In genomic region chr5:8784692-8785091, GRCh38 we compare ENCODE assay signal across 28 cellular contexts.
"Had no signal": no experiment of that assay in that cellular context is flagged by ENCODE, and none has a peak within 500 bp of the region (broad histone marks: within the 10 kb centered on the region; RNA-seq: fewer than 3 reads in every experiment).

No MANE protein-coding gene starts in this region.

- H3K9ac ChIP-seq: neural progenitor cell, parathyroid adenoma had no signal

- H3K27ac ChIP-seq: neural progenitor cell, ovary, parathyroid adenoma, psoas muscle, right lobe of liver, sigmoid colon, stomach, thoracic aorta, thyroid gland, tibial nerve, upper lobe of left lung, vagina had no signal

- H3K4me1 Mint-ChIP-seq: nephron; neural progenitor cell; stimulated activated effector memory CD8-positive, alpha-beta T cell treated with anti-CD3 and anti-CD28 coated beads, Interleukin-12 subunit alpha, Interleukin-12 subunit beta, amount 100 ng/mL, for 72 hours; stimulated activated naive B cell treated with anti-CD40 and anti-IgM and Interleukin-4, amounts not matched to agents 10 μg/mL and 1 μg/mL and 100 μg/mL, for 72 hours had no signal

- H3K36me3 ChIP-seq: neural progenitor cell, ovary, right lobe of liver, sigmoid colon, stomach, thoracic aorta, thyroid gland, tibial nerve, upper lobe of left lung, vagina had no signal

- H3K4me3 Mint-ChIP-seq: nephron; neural progenitor cell; stimulated activated effector memory CD8-positive, alpha-beta T cell treated with anti-CD3 and anti-CD28 coated beads, Interleukin-12 subunit alpha, Interleukin-12 subunit beta, amount 100 ng/mL, for 72 hours; stimulated activated naive B cell treated with anti-CD40 and anti-IgM and Interleukin-4, amounts not matched to agents 10 μg/mL and 1 μg/mL and 100 μg/mL, for 72 hours; stimulated activated naive CD8-positive, alpha-beta T cell treated with anti-CD3 and anti-CD28 coated beads, Interleukin-15, Interleukin-2, amounts not matched to agents 100 ng/mL and 50 ng/mL, for 24 hours had no signal

- FAIRE-seq: small intestine, urothelium cell line had no signal

- H3K27me3 ChIP-seq: neural progenitor cell, ovary, right lobe of liver, sigmoid colon, stomach, thyroid gland, tibial nerve, upper lobe of left lung, vagina had no signal

- H3K79me2 ChIP-seq: parathyroid adenoma had no signal

- H3K27ac Mint-ChIP-seq: nephron; neural progenitor cell; progenitor cell of endocrine pancreas; stimulated activated effector memory CD8-positive, alpha-beta T cell treated with anti-CD3 and anti-CD28 coated beads, Interleukin-12 subunit alpha, Interleukin-12 subunit beta, amount 100 ng/mL, for 72 hours; stimulated activated naive B cell treated with anti-CD40 and anti-IgM and Interleukin-4, amounts not matched to agents 10 μg/mL and 1 μg/mL and 100 μg/mL, for 72 hours; stimulated activated naive CD8-positive, alpha-beta T cell treated with anti-CD3 and anti-CD28 coated beads, Interleukin-15, Interleukin-2, amounts not matched to agents 100 ng/mL and 50 ng/mL, for 24 hours had no signal

- H2AFZ ChIP-seq: neural progenitor cell, parathyroid adenoma had no signal

- H3K9me3 Mint-ChIP-seq: nephron, neural progenitor cell had no signal

- DNase-seq: occipital lobe; ovary; posterior cingulate gyrus; psoas muscle; right cardiac atrium; right lobe of liver; sigmoid colon; small intestine; stimulated activated CD4-positive, alpha-beta T cell treated with anti-CD3 and anti-CD28 coated beads, Interleukin-15, amount 100 ng/mL, for 24 hours; stimulated activated CD4-positive, alpha-beta T cell treated with anti-CD3 and anti-CD28 coated beads, Interleukin-2, amount 100 ng/mL, for 24 hours; stimulated activated CD4-positive, alpha-beta T cell treated with anti-CD3 and anti-CD28 coated beads, Interleukin-2, amount 100 ng/mL, for 48 hours; stimulated activated CD4-positive, alpha-beta T cell treated with anti-CD3 and anti-CD28 coated beads, Interleukin-4, amount 100 ng/mL, for 24 hours; stimulated activated naive B cell treated with anti-CD40 and anti-IgM and Interleukin-4, amounts not matched to agents 10 μg/mL and 1 μg/mL and 100 μg/mL, for 72 hours; stimulated activated naive CD4-positive, alpha-beta T cell treated with Interleukin-2 at 50 U/mL for 16 hours; stomach; thyroid gland; trophoblast cell; upper lobe of left lung had no signal

- H3K9me3 ChIP-seq: ovary, psoas muscle, right lobe of liver, sigmoid colon, thoracic aorta, thyroid gland, upper lobe of left lung, vagina had no signal

- ATAC-seq: psoas muscle; right cardiac atrium; right lobe of liver; stimulated activated effector memory CD8-positive, alpha-beta T cell treated with anti-CD3 and anti-CD28 coated beads, Interleukin-12 subunit alpha, Interleukin-12 subunit beta, amount 100 ng/mL, for 72 hours; stimulated activated naive B cell treated with anti-CD40 and anti-IgM and Interleukin-4, amounts not matched to agents 10 μg/mL and 1 μg/mL and 100 μg/mL, for 72 hours had no signal

- H3K4me3 ChIP-seq: neural progenitor cell, ovary, psoas muscle, right lobe of liver, sigmoid colon, stomach, thoracic aorta, thyroid gland, tibial nerve, upper lobe of left lung, vagina had no signal

- H3K27me3 Mint-ChIP-seq: progenitor cell of endocrine pancreas; stimulated activated naive B cell treated with anti-CD40 and anti-IgM and Interleukin-4, amounts not matched to agents 10 μg/mL and 1 μg/mL and 100 μg/mL, for 72 hours; stimulated activated naive CD8-positive, alpha-beta T cell treated with anti-CD3 and anti-CD28 coated beads, Interleukin-15, Interleukin-2, amounts not matched to agents 100 ng/mL and 50 ng/mL, for 24 hours had no signal

- H3K4me2 ChIP-seq: neural progenitor cell had no signal

- H3K4me1 ChIP-seq: neural progenitor cell, parathyroid adenoma, psoas muscle, right lobe of liver, sigmoid colon, stomach, thyroid gland, tibial nerve, upper lobe of left lung, vagina had no signal
